ENCODE assay signal across 11 cellular contexts in genomic region chr2:69694894-69695849, GRCh38. TPM values are rescaled to one million over a fixed set of nuclear protein-coding genes. Genes with fewer than 3 reads are reported as not detected.
DNase-seq lines count a peak whose midpoint lies in the region; ATAC-seq and TF ChIP-seq lines count a peak whose summit lies in the region.
"Had no signal": no experiment of that assay in that cellular context is flagged by ENCODE, and none has a peak within 500 bp of the region (broad histone marks: within the 10 kb centered on the region; RNA-seq: fewer than 3 reads in every experiment).

No MANE protein-coding gene starts in this region.

- peak overlapping the region; percentile 88 for H3K27ac ChIP-seq in AG04450 (ENCODE audit: low read depth, low read length)
- H3K27ac ChIP-seq in right lobe of liver = peak overlapping the region in 2 of 3 donors; percentile 33 to 39
- H3K27ac ChIP-seq in esophagus muscularis mucosa (replicated peaks in 1 of 4) = peak overlapping the region in 1 of 4 donors; percentile 34

- H3K27me3 ChIP-seq in AG04450 (ENCODE audit: control insufficient read depth, insufficient read depth, low read length) = no peaks in the 10 kb centered on the region
- H3K27me3 ChIP-seq in right lobe of liver = no peaks in the 10 kb centered on the region
- no peaks in the 10 kb centered on the region for H3K27me3 ChIP-seq in esophagus muscularis mucosa

- peak; percentile 80 to 88 for ATAC-seq in activated naive CD4-positive, alpha-beta T cell treated with anti-CD3 and anti-CD28 coated beads, Interleukin-2, amount 50 U/mL, for 72 hours
- ATAC-seq in right lobe of liver = peak; percentile 50 to 89 (median 70)
- no peak for ATAC-seq in left colon
- no peak for ATAC-seq in HG02763 (IDR thresholded peaks at IDR 0.05; ENCODE audit: unreplicated experiment)

- H3K4me3 ChIP-seq in AG04450 (ENCODE audit: low read depth, low read length) (peak overlapping the region; percentile 11; the same call in 1 of the 2 replicates), right lobe of liver (no peak overlapping the region), esophagus muscularis mucosa (no peak overlapping the region)

- CTCF ChIA-PET in AG04450 (lab: Charles Lee) = no interaction called here

- TF ChIP-seq EP300 in esophagus muscularis mucosa (IDR thresholded peaks at IDR 0.05) = no peak

- H3K36me3 Mint-ChIP-seq in activated naive CD4-positive, alpha-beta T cell treated with anti-CD3 and anti-CD28 coated beads, Interleukin-2, amount 50 U/mL, for 72 hours = no peaks in the 10 kb centered on the region
- H3K36me3 Mint-ChIP-seq: naive B cell had no signal

- no peak for TF ChIP-seq POLR2A in right lobe of liver (IDR thresholded peaks at IDR 0.05)
- no peak for TF ChIP-seq POLR2A in esophagus muscularis mucosa (IDR thresholded peaks at IDR 0.05; ENCODE audit: low read depth)

- no peaks in the 10 kb centered on the region for H3K9me3 Mint-ChIP-seq in activated naive CD4-positive, alpha-beta T cell treated with anti-CD3 and anti-CD28 coated beads, Interleukin-2, amount 50 U/mL, for 72 hours

- 57% methylated on average over 12 of the region's 12 CpGs for WGBS in right lobe of liver (ENCODE audit: insufficient coverage, low coverage, low lambda C conversion rate, missing lambda C conversion rate)
- 51% methylated on average over 12 of the region's 12 CpGs for WGBS in esophagus muscularis mucosa

- H3K27ac Mint-ChIP-seq in activated naive CD4-positive, alpha-beta T cell treated with anti-CD3 and anti-CD28 coated beads, Interleukin-2, amount 50 U/mL, for 72 hours = peak overlapping the region in 1 of 2 donors; percentile 83

- intact Hi-C loops in right lobe of liver (cut with DNase I) (no loop called here), esophagus muscularis mucosa (cut with DNase I) (no loop called here), left colon (cut with DNase I, micrococcal nuclease) (no loop called here)

- H3K4me1 ChIP-seq in right lobe of liver (peaks cover 0 to 13% (median 0%) of the 10 kb centered on the region in 4 donors), esophagus muscularis mucosa (peaks cover 8 to 23% (median 14%) of the 10 kb centered on the region in 4 donors)

- H3K36me3 ChIP-seq in right lobe of liver = no peaks in the 10 kb centered on the region
- H3K36me3 ChIP-seq in esophagus muscularis mucosa = no peaks in the 10 kb centered on the region

- DNase-seq in AG04450 (ENCODE audit: low read depth, low spot score) (no peak), GM04503 (ENCODE audit: low read depth) (peak; percentile 56), right lobe of liver (no peak), esophagus muscularis mucosa (ENCODE audit: extremely low spot score) (no peak), left colon (no peak), NCI-H128 (lab: John Stamatoyannopoulos, UW; ENCODE audit: unreplicated experiment) (no peak)
- DNase-seq in activated naive CD4-positive, alpha-beta T cell treated with anti-CD3 and anti-CD28 coated beads, Interleukin-2, amount 50 U/mL, for 72 hours (ENCODE audit: low spot score in 2 of 2) = no peak
- DNase-seq: H7, NCI-H1048 had no signal

- H3K9me3 ChIP-seq in AG04450 (ENCODE audit: control insufficient read depth, insufficient read depth, low read length) (no peaks in the 10 kb centered on the region), right lobe of liver (no peaks in the 10 kb centered on the region), esophagus muscularis mucosa (no peaks in the 10 kb centered on the region)

- no peak for TF ChIP-seq CTCF in AG04450 (IDR thresholded peaks at IDR 0.05; ENCODE audit: low read depth, low read length)
- TF ChIP-seq CTCF in right lobe of liver (IDR thresholded peaks at IDR 0.05) = no peak
- TF ChIP-seq CTCF in esophagus muscularis mucosa (IDR thresholded peaks at IDR 0.05) = no peak

- POLR2A ChIA-PET in AG04450 (lab: Yijun Ruan, JAX) = interaction anchor here (0.7 to 1.0 kb wide), 2 partner anchors 12 to 95 kb away, joined by 3 to 6 read pairs; no protein-coding TSS in a partner anchor

RNA-seq across cellular contexts. Expression of gene ANXA4, which starts 46.8 kb away (rescaled TPM):
- 105 and 125 TPM in 2 replicates for polyA plus RNA-seq in AG04450 (2011; rRNA removed)
- polyA minus RNA-seq in AG04450 (2011; rRNA and poly(A)+ RNA removed) = 93.1 and 137 TPM in 2 replicates
- total RNA-seq in activated naive CD4-positive, alpha-beta T cell treated with anti-CD3 and anti-CD28 coated beads, Interleukin-2, amount 50 U/mL, for 72 hours = 10 to 100 TPM; 22.4 to 32.0 TPM
- total RNA-seq in right lobe of liver = 100 to 1,000 TPM in 3 of 6 experiments, 10 to 100 TPM in 3; 53.5 to 173 (median 92.1) TPM
- total RNA-seq in esophagus muscularis mucosa = 10 to 100 TPM; 44.9 to 94.8 (median 58.5) TPM
- total RNA-seq in left colon = 100 to 1,000 TPM; 271 to 289 TPM

RNA-seq across cellular contexts. Expression of gene AAK1, which starts 51.6 kb away (rescaled TPM):
- polyA plus RNA-seq in AG04450 (2011; rRNA removed) = 30.0 and 31.1 TPM in 2 replicates
- 47.7 and 61.0 TPM in 2 replicates for polyA minus RNA-seq in AG04450 (2011; rRNA and poly(A)+ RNA removed)
- 100 to 1,000 TPM; 129 to 137 TPM for total RNA-seq in activated naive CD4-positive, alpha-beta T cell treated with anti-CD3 and anti-CD28 coated beads, Interleukin-2, amount 50 U/mL, for 72 hours
- 10 to 100 TPM; 12.7 to 30.5 (median 20.5) TPM for total RNA-seq in right lobe of liver
- total RNA-seq in esophagus muscularis mucosa = 10 to 100 TPM; 27.8 to 53.2 (median 41.9) TPM
- total RNA-seq in left colon = 10 to 100 TPM; 59.5 to 61.5 TPM

Comparison
In these comparisons a context has a peak if more than half of its experiments do, and no peak if none do; other contexts are left out.
1. ATAC-seq: peak in activated naive CD4-positive, alpha-beta T cell treated with anti-CD3 and anti-CD28 coated beads, Interleukin-2, amount 50 U/mL, for 72 hours (2 of 2) and right lobe of liver (4 of 4); none in left colon (single experiment) and HG02763 (single experiment).